ENCODE assay signal across 1 cellular context in the genomic region with DNA sequence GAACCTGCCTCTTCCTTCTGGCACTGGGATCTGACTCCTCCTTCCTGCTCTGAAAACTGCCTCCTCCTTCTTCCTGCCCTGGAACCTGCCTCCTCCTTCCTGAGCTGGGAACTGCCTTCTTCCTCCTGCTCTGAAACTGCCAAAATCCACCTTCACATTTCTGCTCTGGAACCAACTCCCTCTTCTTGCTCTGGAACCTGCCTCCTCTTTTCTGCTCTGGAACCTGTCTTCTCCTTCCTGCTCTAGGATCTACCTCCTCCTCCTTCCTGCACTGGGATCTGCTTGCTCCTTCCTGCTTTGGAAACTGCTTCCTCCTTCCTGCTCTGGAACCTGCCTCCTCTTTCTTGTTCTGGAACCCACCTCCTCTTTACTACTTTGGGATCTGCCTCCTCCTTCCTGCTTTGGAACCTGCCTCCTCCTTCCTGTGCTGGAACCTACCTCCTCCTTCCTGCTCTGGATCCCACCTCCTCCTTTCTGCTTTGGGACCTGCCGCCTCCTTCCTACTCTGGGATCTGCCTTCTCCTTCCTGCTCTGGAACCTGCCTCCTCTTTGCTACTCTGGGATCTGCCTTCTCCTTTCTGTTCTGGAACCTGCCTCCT.
TF ChIP-seq lines count a peak whose summit lies in the region.

No MANE protein-coding gene starts in this region.

TF ChIP-seq in HCT116, 20 proteins besides CTCF, POLR2A, EP300 and RAD21 (continued from another document):
- TF ChIP-seq, protein P1, sequence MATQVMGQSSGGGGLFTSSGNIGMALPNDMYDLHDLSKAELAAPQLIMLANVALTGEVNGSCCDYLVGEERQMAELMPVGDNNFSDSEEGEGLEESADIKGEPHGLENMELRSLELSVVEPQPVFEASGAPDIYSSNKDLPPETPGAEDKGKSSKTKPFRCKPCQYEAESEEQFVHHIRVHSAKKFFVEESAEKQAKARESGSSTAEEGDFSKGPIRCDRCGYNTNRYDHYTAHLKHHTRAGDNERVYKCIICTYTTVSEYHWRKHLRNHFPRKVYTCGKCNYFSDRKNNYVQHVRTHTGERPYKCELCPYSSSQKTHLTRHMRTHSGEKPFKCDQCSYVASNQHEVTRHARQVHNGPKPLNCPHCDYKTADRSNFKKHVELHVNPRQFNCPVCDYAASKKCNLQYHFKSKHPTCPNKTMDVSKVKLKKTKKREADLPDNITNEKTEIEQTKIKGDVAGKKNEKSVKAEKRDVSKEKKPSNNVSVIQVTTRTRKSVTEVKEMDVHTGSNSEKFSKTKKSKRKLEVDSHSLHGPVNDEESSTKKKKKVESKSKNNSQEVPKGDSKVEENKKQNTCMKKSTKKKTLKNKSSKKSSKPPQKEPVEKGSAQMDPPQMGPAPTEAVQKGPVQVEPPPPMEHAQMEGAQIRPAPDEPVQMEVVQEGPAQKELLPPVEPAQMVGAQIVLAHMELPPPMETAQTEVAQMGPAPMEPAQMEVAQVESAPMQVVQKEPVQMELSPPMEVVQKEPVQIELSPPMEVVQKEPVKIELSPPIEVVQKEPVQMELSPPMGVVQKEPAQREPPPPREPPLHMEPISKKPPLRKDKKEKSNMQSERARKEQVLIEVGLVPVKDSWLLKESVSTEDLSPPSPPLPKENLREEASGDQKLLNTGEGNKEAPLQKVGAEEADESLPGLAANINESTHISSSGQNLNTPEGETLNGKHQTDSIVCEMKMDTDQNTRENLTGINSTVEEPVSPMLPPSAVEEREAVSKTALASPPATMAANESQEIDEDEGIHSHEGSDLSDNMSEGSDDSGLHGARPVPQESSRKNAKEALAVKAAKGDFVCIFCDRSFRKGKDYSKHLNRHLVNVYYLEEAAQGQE (IDR thresholded peaks at IDR 0.05; ENCODE audit: low read depth): no peak
- TF ChIP-seq TCF7L2 (IDR thresholded peaks at IDR 0.05; ENCODE audit: borderline replicate concordance, extremely low read depth, insufficient read depth, insufficient read length): no peak
- TF ChIP-seq POLR2AphosphoS5 (IDR thresholded peaks at IDR 0.05; ENCODE audit: low read depth, low read length): no peak
- TF ChIP-seq EZH2 (IDR thresholded peaks at IDR 0.05): no peak
- TF ChIP-seq, protein P2, sequence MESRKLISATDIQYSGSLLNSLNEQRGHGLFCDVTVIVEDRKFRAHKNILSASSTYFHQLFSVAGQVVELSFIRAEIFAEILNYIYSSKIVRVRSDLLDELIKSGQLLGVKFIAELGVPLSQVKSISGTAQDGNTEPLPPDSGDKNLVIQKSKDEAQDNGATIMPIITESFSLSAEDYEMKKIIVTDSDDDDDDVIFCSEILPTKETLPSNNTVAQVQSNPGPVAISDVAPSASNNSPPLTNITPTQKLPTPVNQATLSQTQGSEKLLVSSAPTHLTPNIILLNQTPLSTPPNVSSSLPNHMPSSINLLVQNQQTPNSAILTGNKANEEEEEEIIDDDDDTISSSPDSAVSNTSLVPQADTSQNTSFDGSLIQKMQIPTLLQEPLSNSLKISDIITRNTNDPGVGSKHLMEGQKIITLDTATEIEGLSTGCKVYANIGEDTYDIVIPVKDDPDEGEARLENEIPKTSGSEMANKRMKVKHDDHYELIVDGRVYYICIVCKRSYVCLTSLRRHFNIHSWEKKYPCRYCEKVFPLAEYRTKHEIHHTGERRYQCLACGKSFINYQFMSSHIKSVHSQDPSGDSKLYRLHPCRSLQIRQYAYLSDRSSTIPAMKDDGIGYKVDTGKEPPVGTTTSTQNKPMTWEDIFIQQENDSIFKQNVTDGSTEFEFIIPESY (IDR thresholded peaks at IDR 0.05; ENCODE audit: extremely low read depth, insufficient replicate concordance, low read length): no peak
- no peak for TF ChIP-seq JUND (IDR thresholded peaks at IDR 0.05)
- no peak for TF ChIP-seq FOSL1 (IDR thresholded peaks at IDR 0.05; ENCODE audit: low read depth)
- TF ChIP-seq CEBPB (IDR thresholded peaks at IDR 0.05; ENCODE audit: low read depth): no peak
